1 cellular context compared by ENCODE assay signal in genomic region chr1:39184354-39184818, GRCh38.
TF ChIP-seq lines count a peak whose summit lies in the region.

No MANE protein-coding gene starts in this region.

TF ChIP-seq in IMR-90, 13 proteins besides CTCF, POLR2A, EP300 and RAD21 (continued from another document):
- TF ChIP-seq ELK1 (IDR thresholded peaks at IDR 0.05; ENCODE audit: borderline replicate concordance, low read depth, low read length): no peak
- 0 out of 2 replicates have a peak, but pooled peaks have one; percentile 50 for TF ChIP-seq CEBPB (IDR thresholded peaks at IDR 0.05; ENCODE audit: low read depth, low read length)
